17 cellular contexts compared by ENCODE assay signal in genomic region chr3:29481249-29481648, GRCh38.
DNase-seq lines count a peak whose midpoint lies in the region; ATAC-seq and TF ChIP-seq lines count a peak whose summit lies in the region.
"Had no signal": no experiment of that assay in that cellular context is flagged by ENCODE, and none has a peak within 500 bp of the region (broad histone marks: within the 10 kb centered on the region; RNA-seq: fewer than 3 reads in every experiment).

No MANE protein-coding gene starts in this region.

- H3K9me3 Mint-ChIP-seq in WTC11 (peaks cover 5% of the 10 kb centered on the region), HFFc6 (no peaks in the 10 kb centered on the region)

- H3K4me3 Mint-ChIP-seq in WTC11, result no peak overlapping the region
- no peak overlapping the region for H3K4me3 Mint-ChIP-seq in HFFc6
- H3K4me3 Mint-ChIP-seq: CD4-positive, alpha-beta memory T cell had no signal

- POLR2A ChIA-PET in WTC11 (lab: Charles Lee), result no interaction called here

- intact Hi-C loops in thyroid gland (cut with DNase I), result no loop called here

- no peaks in the 10 kb centered on the region for H3K9me3 ChIP-seq in thyroid gland

- CTCF ChIA-PET in WTC11 (lab: Charles Lee), result no interaction called here

- H3K36me3 ChIP-seq in thyroid gland, result no peaks in the 10 kb centered on the region

- H3K4me3 ChIP-seq in thyroid gland (replicated peaks in 1 of 3) (no peak overlapping the region), foreskin fibroblast (ENCODE audit: low read depth in 1 of 2, low read length in 2 of 2) (no peak overlapping the region)
- H3K4me3 ChIP-seq: GM12878 had no signal

- H3K27me3 ChIP-seq in thyroid gland, result no peaks in the 10 kb centered on the region

- DNase-seq in WTC11 (ENCODE audit: low spot score) (no peak), thyroid gland (no peak), foreskin fibroblast (no peak), HFFc6 (no peak), NCI-H2196 treated with DMSO at 0.1 percent for 48 hours (lab: John Stamatoyannopoulos, UW; ENCODE audit: unreplicated experiment) (no peak)
- DNase-seq: C1 segment of cervical spinal cord; Calu3; CD4-positive, alpha-beta memory T cell; COR-L47; DMS53; EL; GDM1; GOT3; H7; HCEC 1CT had no signal

- H3K4me1 Mint-ChIP-seq in WTC11, result peaks cover 29% of the 10 kb centered on the region
- H3K4me1 Mint-ChIP-seq in HFFc6 (ENCODE audit: low read depth), result peaks cover 33% of the 10 kb centered on the region
- H3K4me1 Mint-ChIP-seq: CD4-positive, alpha-beta memory T cell had no signal

- H3K27ac Mint-ChIP-seq in WTC11 (peak overlapping the region; percentile 0; the same call in 1 of the 2 replicates), HFFc6 (no peak overlapping the region)
- H3K27ac Mint-ChIP-seq: CD4-positive, alpha-beta memory T cell had no signal

- TF ChIP-seq CTCF in WTC11 (IDR thresholded peaks at IDR 0.05) (no peak), thyroid gland (IDR thresholded peaks at IDR 0.05) (no peak), foreskin fibroblast (IDR thresholded peaks at IDR 0.05; ENCODE audit: low read depth, low read length) (no peak), HFFc6 (IDR thresholded peaks at IDR 0.05) (no peak)

- peaks cover 29 to 44% of the 10 kb centered on the region in 2 donors for H3K4me1 ChIP-seq in thyroid gland

- H3K27ac ChIP-seq in thyroid gland, result peak overlapping the region; percentile 42 to 89 (median 83)

- H3K27me3 Mint-ChIP-seq in WTC11 (ENCODE audit: low read depth) (no peaks in the 10 kb centered on the region), HFFc6 (ENCODE audit: insufficient read depth) (0 out of 2 replicates have a peak, but pooled peaks cover 2% of the 10 kb centered on the region)
- H3K27me3 Mint-ChIP-seq: CD4-positive, alpha-beta memory T cell had no signal

- no peak for TF ChIP-seq POLR2A in thyroid gland (IDR thresholded peaks at IDR 0.05)

- ATAC-seq in HG02870 (IDR thresholded peaks at IDR 0.05; ENCODE audit: unreplicated experiment) (peak; percentile 12), WTC11 (no peak)

- H3K36me3 Mint-ChIP-seq in WTC11 (no peaks in the 10 kb centered on the region), HFFc6 (ENCODE audit: low read depth) (no peaks in the 10 kb centered on the region)
- H3K36me3 Mint-ChIP-seq: CD4-positive, alpha-beta memory T cell had no signal

- WGBS in thyroid gland, 2 donors, result 38 to 94% methylated on average over 1 of the region's 1 CpG

TF ChIP-seq in WTC11, 78 proteins besides CTCF, POLR2A, EP300 and RAD21 (continues in another document):
- no peak for TF ChIP-seq AR (CRISPR knock-in tag; IDR thresholded peaks at IDR 0.05)
- TF ChIP-seq ERG (CRISPR knock-in tag; IDR thresholded peaks at IDR 0.05), result no peak
- no peak for TF ChIP-seq ZBTB43 (CRISPR knock-in tag; IDR thresholded peaks at IDR 0.05)
- no peak for TF ChIP-seq HMGXB4 (CRISPR knock-in tag; IDR thresholded peaks at IDR 0.05)
- no peak for TF ChIP-seq E2F1 (CRISPR knock-in tag; IDR thresholded peaks at IDR 0.05)
- no peak for TF ChIP-seq RORB (CRISPR knock-in tag; IDR thresholded peaks at IDR 0.05)
- no peak for TF ChIP-seq STAT6 (CRISPR knock-in tag; conservative IDR thresholded peaks at IDR 0.05; ENCODE audit: low read depth)
- TF ChIP-seq NFYB (CRISPR knock-in tag; conservative IDR thresholded peaks at IDR 0.05; ENCODE audit: low read depth), result no peak
- TF ChIP-seq GRHL2 (CRISPR knock-in tag; IDR thresholded peaks at IDR 0.05; ENCODE audit: insufficient replicate concordance, severe bottlenecking), result no peak
